Comparison of ENCODE assay signal across 18 cellular contexts in genomic region chr4:8374851-8375649, GRCh38.
"Had no signal": no experiment of that assay in that cellular context is flagged by ENCODE, and none has a peak within 500 bp of the region (broad histone marks: within the 10 kb centered on the region; RNA-seq: fewer than 3 reads in every experiment).

No MANE protein-coding gene starts in this region.

- H3K27ac Mint-ChIP-seq: activated CD4-positive, alpha-beta T cell treated with anti-CD3 and anti-CD28 coated beads, Interleukin-2, amount 10 ng/mL, durations not matched to agents 7 days and 5 days; activated naive CD4-positive, alpha-beta T cell treated with anti-CD3 and anti-CD28 coated beads for 36 hours; immature natural killer cell; mesothelial cell of epicardium; stimulated activated memory B cell treated with anti-CD40 and anti-IgM and Interleukin-4, amounts not matched to agents 10 μg/mL and 1 μg/mL and 100 μg/mL, for 72 hours had no signal

- H3K9me3 ChIP-seq: gastrocnemius medialis, heart left ventricle, ovary, right lobe of liver had no signal

- H3K4me1 ChIP-seq: right lobe of liver had no signal

- ATAC-seq: activated T-cell treated with anti-CD3 and anti-CD28 coated beads, Interleukin-2, amount 50 U/mL, for 4 hours; gastrocnemius medialis; heart left ventricle; right lobe of liver; stimulated activated memory B cell treated with anti-CD40 and anti-IgM and Interleukin-4, amounts not matched to agents 10 μg/mL and 1 μg/mL and 100 μg/mL, for 72 hours had no signal

- H3K4me3 Mint-ChIP-seq: activated CD4-positive, alpha-beta T cell treated with anti-CD3 and anti-CD28 coated beads, Interleukin-2, amount 10 ng/mL, durations not matched to agents 7 days and 5 days; activated naive CD4-positive, alpha-beta T cell treated with anti-CD3 and anti-CD28 coated beads for 36 hours; activated T-cell treated with anti-CD3 and anti-CD28 coated beads, Interleukin-2, amount 50 U/mL, for 4 hours; immature natural killer cell; mesothelial cell of epicardium; stimulated activated memory B cell treated with anti-CD40 and anti-IgM and Interleukin-4, amounts not matched to agents 10 μg/mL and 1 μg/mL and 100 μg/mL, for 72 hours had no signal

- H3K4me3 ChIP-seq: gastrocnemius medialis, heart left ventricle, lung, ovary, right lobe of liver had no signal

- H3K36me3 ChIP-seq: gastrocnemius medialis, ovary, right lobe of liver had no signal

- H3K27ac ChIP-seq: gastrocnemius medialis, heart left ventricle, ovary, right lobe of liver had no signal

- H3K9me3 Mint-ChIP-seq: activated CD4-positive, alpha-beta T cell treated with anti-CD3 and anti-CD28 coated beads, Interleukin-2, amount 10 ng/mL, durations not matched to agents 7 days and 5 days; activated naive CD4-positive, alpha-beta T cell treated with anti-CD3 and anti-CD28 coated beads for 36 hours; activated T-cell treated with anti-CD3 and anti-CD28 coated beads, Interleukin-2, amount 50 U/mL, for 4 hours; immature natural killer cell; mesothelial cell of epicardium; stimulated activated memory B cell treated with anti-CD40 and anti-IgM and Interleukin-4, amounts not matched to agents 10 μg/mL and 1 μg/mL and 100 μg/mL, for 72 hours had no signal

- DNase-seq: activated CD4-positive, alpha-beta T cell treated with anti-CD3 and anti-CD28 coated beads, Interleukin-2, amount 10 ng/mL, durations not matched to agents 7 days and 5 days; activated CD8-positive, alpha-beta memory T cell treated with anti-CD3 and anti-CD28 coated beads, Interleukin-2, amount 50 U/mL, for 4 hours; activated naive CD4-positive, alpha-beta T cell treated with anti-CD3 and anti-CD28 coated beads for 36 hours; activated T-cell treated with anti-CD3 and anti-CD28 coated beads, Interleukin-2, amount 50 U/mL, for 4 hours; anterior cingulate cortex; effector CD4-positive, alpha-beta T cell; immature natural killer cell; right lobe of liver; small intestine; stimulated activated CD4-positive, alpha-beta T cell treated with anti-CD3 and anti-CD28 coated beads, Interleukin-4, amount 100 ng/mL, for 24 hours; T-helper 1 cell; T-helper 9 cell had no signal

- H3K27me3 Mint-ChIP-seq: activated CD4-positive, alpha-beta T cell treated with anti-CD3 and anti-CD28 coated beads, Interleukin-2, amount 10 ng/mL, durations not matched to agents 7 days and 5 days; stimulated activated memory B cell treated with anti-CD40 and anti-IgM and Interleukin-4, amounts not matched to agents 10 μg/mL and 1 μg/mL and 100 μg/mL, for 72 hours had no signal

- H3K27me3 ChIP-seq: gastrocnemius medialis, heart left ventricle, ovary, right lobe of liver had no signal

- H3K4me1 Mint-ChIP-seq: activated CD4-positive, alpha-beta T cell treated with anti-CD3 and anti-CD28 coated beads, Interleukin-2, amount 10 ng/mL, durations not matched to agents 7 days and 5 days; immature natural killer cell; mesothelial cell of epicardium; stimulated activated memory B cell treated with anti-CD40 and anti-IgM and Interleukin-4, amounts not matched to agents 10 μg/mL and 1 μg/mL and 100 μg/mL, for 72 hours had no signal
